Comparison of ENCODE assay signal across 13 cellular contexts in genomic region chr18:12283256-12283655, GRCh38. TPM values are rescaled to one million over a fixed set of nuclear protein-coding genes. Genes with fewer than 3 reads are reported as not detected.
DNase-seq lines count a peak whose midpoint lies in the region; ATAC-seq and TF ChIP-seq lines count a peak whose summit lies in the region.
"Had no signal": no experiment of that assay in that cellular context is flagged by ENCODE, and none has a peak within 500 bp of the region (broad histone marks: within the 10 kb centered on the region; RNA-seq: fewer than 3 reads in every experiment).

No MANE protein-coding gene starts in this region.

- peaks cover 24% of the 10 kb centered on the region for H3K27me3 Mint-ChIP-seq in activated CD4-positive, alpha-beta memory T cell treated with anti-CD3 and anti-CD28 coated beads for 36 hours

- TF ChIP-seq CTCF in upper lobe of right lung (IDR thresholded peaks at IDR 0.05): no peak

- H3K9me3 Mint-ChIP-seq in activated CD4-positive, alpha-beta memory T cell treated with anti-CD3 and anti-CD28 coated beads for 36 hours: no peaks in the 10 kb centered on the region
- H3K9me3 Mint-ChIP-seq: activated T-cell treated with anti-CD3 and anti-CD28 coated beads, Interleukin-2, amount 50 U/mL, for 72 hours had no signal

- no peaks in the 10 kb centered on the region for H3K36me3 ChIP-seq in upper lobe of right lung

- intact Hi-C loops in upper lobe of right lung (cut with DNase I): no loop called here
- intact Hi-C loops in activated CD4-positive, alpha-beta memory T cell treated with anti-CD3 and anti-CD28 coated beads for 36 hours (cut with micrococcal nuclease): no loop called here

- peaks cover 12% of the 10 kb centered on the region for H3K27me3 ChIP-seq in upper lobe of right lung

- H3K27ac ChIP-seq in upper lobe of right lung: no peak overlapping the region

- POLR2A ChIA-PET in activated CD4-positive, alpha-beta memory T cell treated with anti-CD3 and anti-CD28 coated beads for 36 hours (lab: Charles Lee): no interaction called here

- peaks cover 2% of the 10 kb centered on the region for H3K4me1 Mint-ChIP-seq in activated CD4-positive, alpha-beta memory T cell treated with anti-CD3 and anti-CD28 coated beads for 36 hours (ENCODE audit: low read depth)

- ATAC-seq in upper lobe of right lung (no peak), HG02852 (IDR thresholded peaks at IDR 0.05; ENCODE audit: unreplicated experiment) (no peak)
- ATAC-seq: activated T-cell treated with anti-CD3 and anti-CD28 coated beads, Interleukin-2, amount 50 U/mL, for 72 hours had no signal

- no peaks in the 10 kb centered on the region for H3K9me3 ChIP-seq in upper lobe of right lung

- peaks cover 17% of the 10 kb centered on the region for H3K4me1 ChIP-seq in upper lobe of right lung

- H3K4me3 ChIP-seq in upper lobe of right lung: no peak overlapping the region

- CTCF ChIA-PET in activated CD4-positive, alpha-beta memory T cell treated with anti-CD3 and anti-CD28 coated beads for 36 hours (lab: Charles Lee): interaction anchor here (4.7 kb wide), 1 partner anchor 12 kb away, joined by 25 read pairs; no protein-coding TSS in a partner anchor

- no peak overlapping the region for H3K4me3 Mint-ChIP-seq in activated CD4-positive, alpha-beta memory T cell treated with anti-CD3 and anti-CD28 coated beads for 36 hours
- H3K4me3 Mint-ChIP-seq: activated T-cell treated with anti-CD3 and anti-CD28 coated beads, Interleukin-2, amount 50 U/mL, for 72 hours had no signal

- H3K27ac Mint-ChIP-seq in activated CD4-positive, alpha-beta memory T cell treated with anti-CD3 and anti-CD28 coated beads for 36 hours: no peak overlapping the region
- H3K27ac Mint-ChIP-seq: activated T-cell treated with anti-CD3 and anti-CD28 coated beads, Interleukin-2, amount 50 U/mL, for 72 hours had no signal

- no peaks in the 10 kb centered on the region for H3K36me3 Mint-ChIP-seq in activated CD4-positive, alpha-beta memory T cell treated with anti-CD3 and anti-CD28 coated beads for 36 hours

- peak; percentile 13 for DNase-seq in COR-L47 (lab: John Stamatoyannopoulos, UW)
- DNase-seq in HS-27A (ENCODE audit: low read depth): peak; percentile 33
- peak; percentile 52 for DNase-seq in amniotic epithelial cell (ENCODE audit: low read depth)
- DNase-seq in iris pigment epithelial cell (ENCODE audit: low read depth): peak; percentile 48
- DNase-seq in DMS153 (lab: John Stamatoyannopoulos, UW): no peak
- DNase-seq in upper lobe of right lung: no peak
- DNase-seq in activated CD4-positive, alpha-beta memory T cell treated with anti-CD3 and anti-CD28 coated beads for 36 hours: no peak
- DNase-seq: activated T-cell treated with anti-CD3 and anti-CD28 coated beads, Interleukin-2, amount 50 U/mL, for 72 hours; NCI-H187; small intestine; stimulated activated naive CD4-positive, alpha-beta T cell had no signal

RNA-seq across cellular contexts. Expression of gene TUBB6, which starts 24.8 kb away (rescaled TPM):
- total RNA-seq in upper lobe of right lung: 110 TPM
- 1 to 10 TPM; 6.7 to 7.5 TPM for total RNA-seq in activated CD4-positive, alpha-beta memory T cell treated with anti-CD3 and anti-CD28 coated beads for 36 hours

RNA-seq across cellular contexts. Expression of gene CIDEA, which starts 29.1 kb away (rescaled TPM):
- not detected for total RNA-seq in upper lobe of right lung
- total RNA-seq in activated CD4-positive, alpha-beta memory T cell treated with anti-CD3 and anti-CD28 coated beads for 36 hours: not detected
- total RNA-seq: activated T-cell treated with anti-CD3 and anti-CD28 coated beads, Interleukin-2, amount 50 U/mL, for 72 hours; T-helper 2 cell treated with Interferon-gamma antibody and Interleukin-4, amounts not matched to agents 100 ng/mL and 5 ng/mL, for 36 hours had no signal

Comparison
In these comparisons a context has a peak if more than half of its experiments do, and no peak if none do; other contexts are left out.
1. DNase-seq: peak in COR-L47 (single experiment), HS-27A (single experiment), amniotic epithelial cell (single experiment) and iris pigment epithelial cell (single experiment); none in DMS153 (single experiment), upper lobe of right lung (single experiment) and activated CD4-positive, alpha-beta memory T cell treated with anti-CD3 and anti-CD28 coated beads for 36 hours (single experiment).
2. RNA of gene TUBB6, which starts 24.8 kb away (total RNA-seq): 110 TPM in upper lobe of right lung (single experiment); 6.7 to 7.5 TPM in activated CD4-positive, alpha-beta memory T cell treated with anti-CD3 and anti-CD28 coated beads for 36 hours; every median in the first group is over 10 times any median in the second.